27 cellular contexts compared by ENCODE assay signal in the genomic region with DNA sequence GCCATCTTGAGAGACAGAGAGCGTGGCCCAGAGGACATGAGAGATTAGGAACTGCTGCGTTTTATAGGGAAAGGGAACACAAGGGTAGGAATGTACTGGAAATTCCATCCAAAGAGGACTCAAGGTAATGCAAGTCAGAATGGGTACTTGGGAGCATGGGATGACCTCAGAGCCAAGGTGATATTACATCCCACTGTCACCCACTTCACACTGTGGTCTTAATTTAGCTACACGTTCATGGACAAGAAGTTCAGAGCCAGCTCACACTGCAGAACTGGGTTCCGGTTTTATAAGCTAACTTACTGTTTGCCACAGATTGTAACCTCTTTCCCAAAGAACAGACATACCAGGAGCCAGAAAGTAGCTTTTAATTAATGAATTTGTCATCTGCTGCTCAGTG.
DNase-seq lines count a peak whose midpoint lies in the region; ATAC-seq, FAIRE-seq and TF ChIP-seq lines count a peak whose summit lies in the region.
"Had no signal": no experiment of that assay in that cellular context is flagged by ENCODE, and none has a peak within 500 bp of the region (broad histone marks: within the 10 kb centered on the region; RNA-seq: fewer than 3 reads in every experiment).

No MANE protein-coding gene starts in this region.

- no peak for FAIRE-seq in astrocyte (lab: Jason Lieb, UNC)
- FAIRE-seq: GM12892, H1 had no signal

- no peaks in the 10 kb centered on the region for H3K9me3 ChIP-seq in astrocyte (ENCODE audit: insufficient read depth, low read depth, low read length)
- H3K9me3 ChIP-seq in psoas muscle = no peaks in the 10 kb centered on the region
- H3K9me3 ChIP-seq in vagina = no peaks in the 10 kb centered on the region
- H3K9me3 ChIP-seq: esophagus muscularis mucosa, ovary, SK-N-SH had no signal

- CTCF ChIA-PET in GM10248 (lab: Yijun Ruan, JAX) = interaction anchor here (1.2 kb wide), 1 partner anchor 13 kb away, joined by 3 read pairs; no protein-coding TSS in a partner anchor

- peaks cover 33% of the 10 kb centered on the region for H3K36me3 Mint-ChIP-seq in astrocyte (ENCODE audit: low read depth, unreplicated experiment)

- intact Hi-C loops in Right ventricle myocardium superior (cut with DNase I) = no loop called here
- intact Hi-C loops in psoas muscle (cut with DNase I) = no loop called here
- intact Hi-C loops in vagina (cut with DNase I) = loop anchor here (10.0 kb wide), 1 partner anchor 49 kb away; no protein-coding TSS in a partner anchor
- intact Hi-C loops in left colon (cut with DNase I, micrococcal nuclease) = no loop called here

- no peak for TF ChIP-seq POLR2A in vagina (IDR thresholded peaks at IDR 0.05)

- H3K79me2 ChIP-seq in astrocyte (ENCODE audit: insufficient read depth, low read length) = peaks cover 7% of the 10 kb centered on the region

- no peak overlapping the region for H2AFZ ChIP-seq in astrocyte (ENCODE audit: low read depth, low read length)

- H3K4me1 Mint-ChIP-seq in astrocyte (ENCODE audit: low read depth, unreplicated experiment) = peaks cover 41% of the 10 kb centered on the region
- H3K4me1 Mint-ChIP-seq: activated B cell treated with CpG ODN at 0.5 μM for 24 hours; central memory CD8-positive, alpha-beta T cell had no signal

- H3K4me3 ChIP-seq in astrocyte (ENCODE audit: insufficient read depth, low read depth, low read length) (no peak overlapping the region), psoas muscle (no peak overlapping the region), vagina (no peak overlapping the region)
- H3K4me3 ChIP-seq: esophagus muscularis mucosa, ovary had no signal

- no peak overlapping the region for H3K4me3 Mint-ChIP-seq in astrocyte (ENCODE audit: unreplicated experiment)
- H3K4me3 Mint-ChIP-seq: activated B cell treated with CpG ODN at 0.5 μM for 24 hours; activated CD8-positive, alpha-beta T cell treated with anti-CD3 and anti-CD28 coated beads, Interleukin-2, amount 10 ng/mL, durations not matched to agents 7 days and 5 days; activated T-cell treated with anti-CD3 and anti-CD28 coated beads, Interleukin-2, amount 50 U/mL, for 24 hours; central memory CD8-positive, alpha-beta T cell had no signal

- H3K27me3 ChIP-seq in astrocyte (ENCODE audit: insufficient read depth, low read length) (no peaks in the 10 kb centered on the region), psoas muscle (ENCODE audit: insufficient read depth in 3 of 3, low read length in 2 of 3) (no peaks in the 10 kb centered on the region), vagina (no peaks in the 10 kb centered on the region)
- H3K27me3 ChIP-seq: esophagus muscularis mucosa, ovary had no signal

- peaks cover 6% of the 10 kb centered on the region for H3K36me3 ChIP-seq in astrocyte (ENCODE audit: insufficient read depth, low read length)
- H3K36me3 ChIP-seq in psoas muscle (ENCODE audit: insufficient read depth in 1 of 2, low read depth in 1 of 2) = no peaks in the 10 kb centered on the region
- H3K36me3 ChIP-seq in vagina = no peaks in the 10 kb centered on the region
- H3K36me3 ChIP-seq: esophagus muscularis mucosa, ovary had no signal

- H3K9me3 Mint-ChIP-seq in astrocyte (ENCODE audit: unreplicated experiment) = peaks cover 3% of the 10 kb centered on the region
- H3K9me3 Mint-ChIP-seq: activated B cell treated with CpG ODN at 0.5 μM for 24 hours; activated T-cell treated with anti-CD3 and anti-CD28 coated beads, Interleukin-2, amount 50 U/mL, for 24 hours; central memory CD8-positive, alpha-beta T cell had no signal

- H3K27ac ChIP-seq in astrocyte (ENCODE audit: low read depth, low read length) (peak overlapping the region; percentile 78), psoas muscle (peak overlapping the region; percentile 7), vagina (peak overlapping the region; percentile 68)
- H3K27ac ChIP-seq: ovary had no signal

- DNase-seq in astrocyte (ENCODE audit: low read depth) = no peak
- DNase-seq in Right ventricle myocardium superior = no peak
- no peak for DNase-seq in psoas muscle
- no peak for DNase-seq in vagina (ENCODE audit: extremely low spot score in 2 of 2)
- DNase-seq in NCI-H69 (lab: John Stamatoyannopoulos, UW) = no peak
- no peak for DNase-seq in NCI-H2196 (lab: John Stamatoyannopoulos, UW; ENCODE audit: unreplicated experiment)
- DNase-seq in left colon = no peak
- no peak for DNase-seq in GM10248 (ENCODE audit: extremely low spot score)
- DNase-seq: activated B cell treated with CpG ODN at 0.5 μM for 24 hours; activated CD8-positive, alpha-beta T cell treated with anti-CD3 and anti-CD28 coated beads, Interleukin-2, amount 10 ng/mL, durations not matched to agents 7 days and 5 days; activated naive CD4-positive, alpha-beta T cell treated with Interleukin-2 at 50 U/mL for 16 hours; activated T-cell treated with anti-CD3 and anti-CD28 coated beads, Interleukin-2, amount 50 U/mL, for 24 hours; AML-193; amniotic stem cell; DMS53; effector CD4-positive, alpha-beta T cell; KG1; MV-4-11; NCI-H187 treated with DMSO at 0.1 percent for 48 hours; NCI-H345; ovary; SK-N-SH; stimulated activated naive CD4-positive, alpha-beta T cell had no signal

- H3K4me2 ChIP-seq in astrocyte (ENCODE audit: low read length) = peak overlapping the region; percentile 63

- H3K27me3 Mint-ChIP-seq in astrocyte (ENCODE audit: low read depth, unreplicated experiment) = no peaks in the 10 kb centered on the region

- no peak overlapping the region for H3K27ac Mint-ChIP-seq in astrocyte (ENCODE audit: unreplicated experiment)
- H3K27ac Mint-ChIP-seq: activated B cell treated with CpG ODN at 0.5 μM for 24 hours; activated CD8-positive, alpha-beta T cell treated with anti-CD3 and anti-CD28 coated beads, Interleukin-2, amount 10 ng/mL, durations not matched to agents 7 days and 5 days; activated T-cell treated with anti-CD3 and anti-CD28 coated beads, Interleukin-2, amount 50 U/mL, for 24 hours had no signal

- 34 to 63% (median 35%) methylated on average over 4 of the region's 4 CpGs for WGBS in psoas muscle, 3 donors

- no peak overlapping the region for H3K9ac ChIP-seq in astrocyte (ENCODE audit: low read length)

- peak; percentile 73 for ATAC-seq in Right ventricle myocardium superior (ENCODE audit: poor library complexity)
- peak; percentile 38 to 79 (median 58) for ATAC-seq in psoas muscle
- no peak for ATAC-seq in left colon
- ATAC-seq: activated CD8-positive, alpha-beta T cell treated with anti-CD3 and anti-CD28 coated beads, Interleukin-2, amount 10 ng/mL, durations not matched to agents 7 days and 5 days had no signal

- POLR2A ChIA-PET in GM10248 (lab: Yijun Ruan, JAX) = no interaction called here

- H3K4me1 ChIP-seq in astrocyte (ENCODE audit: insufficient read depth, low read length) (peaks cover 37% of the 10 kb centered on the region), psoas muscle (peaks cover 10% of the 10 kb centered on the region), vagina (peaks cover 40% of the 10 kb centered on the region)

- H4K20me1 ChIP-seq in astrocyte (ENCODE audit: insufficient read depth, low read length) = no peaks in the 10 kb centered on the region

- no peak for TF ChIP-seq CTCF in astrocyte (IDR thresholded peaks at IDR 0.05; ENCODE audit: insufficient read depth, low read depth, low read length)
- no peak for TF ChIP-seq CTCF in psoas muscle (IDR thresholded peaks at IDR 0.05)
- no peak for TF ChIP-seq CTCF in vagina (IDR thresholded peaks at IDR 0.05)
- TF ChIP-seq CTCF in GM10248 (IDR thresholded peaks at IDR 0.05; ENCODE audit: control extremely low read depth, extremely low read depth, low read depth, missing control alignments) = no peak

Comparison
In these comparisons a context has a peak if more than half of its experiments do, and no peak if none do; other contexts are left out.
1. H3K27ac ChIP-seq: peak in every context shown above with its lines; median percentile 78 in astrocyte; 68 in vagina; 7 in psoas muscle.